ENCODE assay signal across 19 cellular contexts in genomic region chr19:52516191-52516590, GRCh38.
"Had no signal": no experiment of that assay in that cellular context is flagged by ENCODE, and none has a peak within 500 bp of the region (broad histone marks: within the 10 kb centered on the region; RNA-seq: fewer than 3 reads in every experiment).

No MANE protein-coding gene starts in this region.

- H3K27ac ChIP-seq: HL-60, SJCRH30 had no signal

- H3K9me3 ChIP-seq: SJCRH30 had no signal

- DNase-seq: KBM-7, MV-4-11, NCI-H1048, NCI-H1105, NCI-H1417, NCI-H146, NCI-H1694 treated with DMSO at 0.1 percent for 48 hours, NCI-H1930, NCI-H2081, NCI-H2107, NCI-H2227 treated with DMSO at 0.1 percent for 48 hours, NCI-H524, NCI-H526 treated with DMSO at 0.1 percent for 48 hours, NCI-H774, RPMI8226, SHP77, SJCRH30 had no signal

- H3K4me1 ChIP-seq: SJCRH30 had no signal

- H3K27me3 ChIP-seq: SJCRH30 had no signal

- H3K36me3 ChIP-seq: SJCRH30 had no signal

- ATAC-seq: SK-N-SH treated with all-trans-retinoic acid at 6 μM for 48 hours had no signal

- H3K4me3 ChIP-seq: SJCRH30 had no signal
